In genomic region chr11:46389450-46390330, GRCh38 we compare ENCODE assay signal across 8 cellular contexts. TPM values are rescaled to one million over a fixed set of nuclear protein-coding genes. Genes with fewer than 3 reads are reported as not detected.
DNase-seq lines count a peak whose midpoint lies in the region; ATAC-seq and TF ChIP-seq lines count a peak whose summit lies in the region.

No MANE protein-coding gene starts in this region.

- no peak for DNase-seq in BJ (ENCODE audit: low read depth)
- DNase-seq in HuH-7 (ENCODE audit: low spot score) = peak; percentile 94
- peak in 2 of 3 donors; percentile 72 to 85 for DNase-seq in Peyer's patch
- DNase-seq in adipocyte (ENCODE audit: low read depth) = peak; percentile 91
- DNase-seq in left ventricle myocardium superior = peak; percentile 85
- DNase-seq in pons (ENCODE audit: low spot score) = peak; percentile 17

- no peaks in the 10 kb centered on the region for H3K36me3 ChIP-seq in BJ (ENCODE audit: control insufficient read depth, insufficient read depth, low read length)
- no peaks in the 10 kb centered on the region for H3K36me3 ChIP-seq in Peyer's patch
- no peaks in the 10 kb centered on the region for H3K36me3 ChIP-seq in adipocyte (ENCODE audit: control insufficient read depth, insufficient read depth, low read length, severe bottlenecking)

- TF ChIP-seq POLR2A in Peyer's patch (IDR thresholded peaks at IDR 0.05) = no peak

- H3K27ac ChIP-seq in Peyer's patch = no peak overlapping the region

- H3K4me1 ChIP-seq in Peyer's patch (peaks cover 0 to 56% (median 24%) of the 10 kb centered on the region in 4 donors), adipocyte (ENCODE audit: control insufficient read depth, insufficient read depth, low read length) (peaks cover 22% of the 10 kb centered on the region)

- TF ChIP-seq CTCF in BJ (IDR thresholded peaks at IDR 0.05; ENCODE audit: insufficient read depth, low read depth, low read length) (peak; percentile 93), Peyer's patch (IDR thresholded peaks at IDR 0.05) (peak in 5 of 6 experiments; percentile 24 to 85 (median 75))

- peaks cover 20% of the 10 kb centered on the region for H3K27me3 ChIP-seq in BJ (ENCODE audit: control insufficient read depth, insufficient read depth, low read length)
- peaks cover 0 to 32% of the 10 kb centered on the region in 2 donors for H3K27me3 ChIP-seq in Peyer's patch
- peaks cover 8% of the 10 kb centered on the region for H3K27me3 ChIP-seq in adipocyte (replicated peaks; ENCODE audit: control insufficient read depth, insufficient read depth, low read length)

- H3K9me3 ChIP-seq in Peyer's patch = no peaks in the 10 kb centered on the region
- no peaks in the 10 kb centered on the region for H3K9me3 ChIP-seq in adipocyte (ENCODE audit: control insufficient read depth, low read length)

- H3K9ac ChIP-seq in adipocyte (ENCODE audit: low read length) = no peak overlapping the region

- POLR2A ChIA-PET in BJ (lab: Charles Lee) = no interaction called here

- CTCF ChIA-PET in BJ (lab: Yijun Ruan, JAX) = interaction anchor here (0.6 to 7.2 kb wide), 33 partner anchors 9 to 229 kb away, joined by 3 to 81 read pairs (median 4); partner anchors contain the start of gene ATG13

- H3K4me3 ChIP-seq in BJ (ENCODE audit: low read depth, low read length) = peak overlapping the region; percentile 51
- peak overlapping the region in 3 of 4 donors; percentile 37 to 63 (median 51) for H3K4me3 ChIP-seq in Peyer's patch
- peak overlapping the region; percentile 80 for H3K4me3 ChIP-seq in adipocyte (ENCODE audit: low read length)

- ATAC-seq in GM18907 (IDR thresholded peaks at IDR 0.05; ENCODE audit: unreplicated experiment) (peak; percentile 57), left ventricle myocardium superior (peak; percentile 73), HG02973 (IDR thresholded peaks at IDR 0.05; ENCODE audit: unreplicated experiment) (no peak)

- intact Hi-C loops in left ventricle myocardium superior (cut with micrococcal nuclease) = loop anchor here (5.0 kb wide), 1 partner anchor 148 kb away; no protein-coding TSS in a partner anchor

RNA-seq across cellular contexts. Expression of gene CHRM4, which starts 1.9 kb away (rescaled TPM):
- 0.10 TPM in 1 of 2 replicates, not detected in the other for polyA plus RNA-seq in BJ (2011; rRNA removed)
- polyA minus RNA-seq in BJ (2011; rRNA and poly(A)+ RNA removed) = not detected in 2 replicates
- total RNA-seq in Peyer's patch = 10 to 100 TPM; 11.5 to 16.5 (median 13.0) TPM
- not detected for total RNA-seq in left ventricle myocardium superior

RNA-seq across cellular contexts. Expression of gene MDK, which starts 8.2 kb away (rescaled TPM):
- polyA plus RNA-seq in BJ (2011; rRNA removed) = 77.0 and 91.9 TPM in 2 replicates
- 12.4 and 14.2 TPM in 2 replicates for polyA minus RNA-seq in BJ (2011; rRNA and poly(A)+ RNA removed)
- total RNA-seq in Peyer's patch (100 to 1,000 TPM in 3 of 4 donors, 10 to 100 TPM in 1; 22.3 to 340 (median 205) TPM), left ventricle myocardium superior (5.7 TPM)

RNA-seq across cellular contexts. Expression of gene DGKZ, which starts 42.4 kb away (rescaled TPM):
- 16.3 and 31.7 TPM in 2 replicates for polyA plus RNA-seq in BJ (2011; rRNA removed)
- 34.9 and 35.4 TPM in 2 replicates for polyA minus RNA-seq in BJ (2011; rRNA and poly(A)+ RNA removed)
- total RNA-seq in Peyer's patch (100 to 1,000 TPM; 104 to 270 (median 200) TPM), left ventricle myocardium superior (71.7 TPM)

Comparison
In these comparisons a context has a peak if more than half of its experiments do, and no peak if none do; other contexts are left out.
1. RNA of gene CHRM4, which starts 1.9 kb away (total RNA-seq): 11.5 to 16.5 TPM in Peyer's patch; not detected in left ventricle myocardium superior (single experiment); every median in the first group is over 10 times any median in the second.
2. Peak in every context shown above with its lines, with median percentiles within 50 percentile points of each other: H3K4me3 ChIP-seq.